32 cellular contexts compared by ENCODE assay signal in genomic region chr20:3013771-3014170, GRCh38. TPM values are rescaled to one million over a fixed set of nuclear protein-coding genes. Genes with fewer than 3 reads are reported as not detected.
"Had no signal": no experiment of that assay in that cellular context is flagged by ENCODE, and none has a peak within 500 bp of the region (broad histone marks: within the 10 kb centered on the region; RNA-seq: fewer than 3 reads in every experiment).

No MANE protein-coding gene starts in this region.

- H3K27ac Mint-ChIP-seq: activated B cell treated with CpG ODN at 0.5 μM for 24 hours, IgD-negative memory B cell had no signal

- H3K27me3 Mint-ChIP-seq: activated B cell treated with CpG ODN at 0.5 μM for 24 hours; activated CD8-positive, alpha-beta T cell treated with anti-CD3 and anti-CD28 coated beads for 36 hours; activated naive CD8-positive, alpha-beta T cell treated with anti-CD3 and anti-CD28 coated beads, Interleukin-2, amount 50 U/mL, for 24 hours; IgD-negative memory B cell; T-helper 17 cell had no signal

- H3K4me3 ChIP-seq: ascending aorta, body of pancreas had no signal

- ATAC-seq: body of pancreas, T-helper 17 cell had no signal

- H3K4me3 Mint-ChIP-seq: activated B cell treated with CpG ODN at 0.5 μM for 24 hours; activated CD8-positive, alpha-beta T cell treated with anti-CD3 and anti-CD28 coated beads for 36 hours; activated naive CD8-positive, alpha-beta T cell treated with anti-CD3 and anti-CD28 coated beads, Interleukin-2, amount 50 U/mL, for 24 hours; IgD-negative memory B cell; T-helper 17 cell had no signal

- DNase-seq: activated B cell treated with CpG ODN at 0.5 μM for 24 hours; activated CD4-positive, alpha-beta T cell treated with anti-CD3 and anti-CD28 coated beads for 1 hour; activated CD8-positive, alpha-beta memory T cell treated with anti-CD3 and anti-CD28 coated beads, Interleukin-2, amount 50 U/mL, for 4 hours; activated effector memory CD4-positive, alpha-beta T cell treated with Interleukin-2 at 50 U/mL for 16 hours; activated naive CD8-positive, alpha-beta T cell treated with anti-CD3 and anti-CD28 coated beads, Interleukin-2, amount 50 U/mL, for 24 hours; amniotic stem cell; body of pancreas; central memory CD4-positive, alpha-beta T cell; KG1; NCI-H1092; NCI-H1417; NCI-H1694; NCI-H2029; NCI-H2107; NCI-H2171 treated with DMSO at 0.1 percent for 48 hours; NCI-H226; NCI-H510A; NCI-H526 treated with DMSO at 0.1 percent for 48 hours; NCI-H82; SIG-M5; T-helper 17 cell; T1000 had no signal

- H3K9me3 Mint-ChIP-seq: activated B cell treated with CpG ODN at 0.5 μM for 24 hours; activated CD8-positive, alpha-beta T cell treated with anti-CD3 and anti-CD28 coated beads for 36 hours; activated naive CD4-positive, alpha-beta T cell treated with anti-CD3 and anti-CD28 coated beads, Interleukin-2, amount 50 U/mL, for 72 hours; activated naive CD8-positive, alpha-beta T cell treated with anti-CD3 and anti-CD28 coated beads, Interleukin-2, amount 50 U/mL, for 24 hours; IgD-negative memory B cell had no signal

- H3K4me1 Mint-ChIP-seq: activated B cell treated with CpG ODN at 0.5 μM for 24 hours, IgD-negative memory B cell had no signal

RNA-seq across cellular contexts. Expression of gene GNRH2, which starts 29.7 kb away (rescaled TPM):
- total RNA-seq: ascending aorta, body of pancreas, chondrocyte, LHCN-M2, M059J, RPMI7951 had no signal

RNA-seq across cellular contexts. Expression of gene OXT, which starts 57.6 kb away (rescaled TPM):
- total RNA-seq: activated B cell treated with CpG ODN at 0.5 μM for 24 hours; activated CD8-positive, alpha-beta T cell treated with anti-CD3 and anti-CD28 coated beads for 36 hours; activated naive CD4-positive, alpha-beta T cell treated with anti-CD3 and anti-CD28 coated beads, Interleukin-2, amount 50 U/mL, for 72 hours; ascending aorta; body of pancreas; bronchial epithelial cell; chondrocyte; LHCN-M2; M059J; OCI-LY7; RPMI7951 had no signal
